3 cellular contexts compared by ENCODE assay signal in genomic region chr2:241812730-241813079, GRCh38.
TF ChIP-seq lines count a peak whose summit lies in the region.

No MANE protein-coding gene starts in this region.

TF ChIP-seq in SK-N-SH, 30 proteins besides CTCF, POLR2A, EP300 and RAD21:
- TF ChIP-seq REST (IDR thresholded peaks at IDR 0.05; ENCODE audit: low read depth, low read length) (no peak), SIN3A (IDR thresholded peaks at IDR 0.05; ENCODE audit: borderline replicate concordance, low read depth, low read length) (no peak), TEAD4 (IDR thresholded peaks at IDR 0.05; ENCODE audit: borderline replicate concordance, insufficient read depth) (no peak), SMC3 (IDR thresholded peaks at IDR 0.05; ENCODE audit: low read depth, low read length) (no peak), NFIC (IDR thresholded peaks at IDR 0.05; ENCODE audit: borderline replicate concordance) (no peak), NRF1 (IDR thresholded peaks at IDR 0.05; ENCODE audit: low read depth, low read length) (no peak), EZH2phosphoT487 (IDR thresholded peaks at IDR 0.05; ENCODE audit: borderline replicate concordance, low read depth) (no peak), RFX5 (IDR thresholded peaks at IDR 0.05; ENCODE audit: low read length) (no peak), IRF3 (IDR thresholded peaks at IDR 0.05; ENCODE audit: low read depth, low read length) (no peak), CHD2 (IDR thresholded peaks at IDR 0.05; ENCODE audit: low read length, partially characterized antibody) (no peak), GATA2 (CRISPR knock-in tag; IDR thresholded peaks at IDR 0.05) (no peak), MXI1 (IDR thresholded peaks at IDR 0.05; ENCODE audit: low read depth, low read length) (no peak), FOXM1 (IDR thresholded peaks at IDR 0.05; ENCODE audit: low read depth) (no peak), MAX (IDR thresholded peaks at IDR 0.05; ENCODE audit: low read depth) (no peak), JUND (IDR thresholded peaks at IDR 0.05) (no peak), RXRA (IDR thresholded peaks at IDR 0.05; ENCODE audit: borderline replicate concordance, low read depth) (no peak)

TF ChIP-seq in SK-N-SH treated with all-trans-retinoic acid at 6 μM for 48 hours, 23 proteins besides CTCF, POLR2A, EP300 and RAD21:
- TF ChIP-seq ZNF8 (CRISPR knock-in tag; IDR thresholded peaks at IDR 0.05) (no peak), POU6F1 (CRISPR knock-in tag; IDR thresholded peaks at IDR 0.05; ENCODE audit: borderline replicate concordance, low read depth) (no peak), BACH2 (CRISPR knock-in tag; IDR thresholded peaks at IDR 0.05; ENCODE audit: borderline replicate concordance) (no peak), ESRRG (CRISPR knock-in tag; IDR thresholded peaks at IDR 0.05) (no peak), ZNF565 (CRISPR knock-in tag; conservative IDR thresholded peaks at IDR 0.05; ENCODE audit: low read depth) (no peak), ZFP3 (CRISPR knock-in tag; IDR thresholded peaks at IDR 0.05) (no peak), SNAI2 (CRISPR knock-in tag; IDR thresholded peaks at IDR 0.05) (no peak)

TF ChIP-seq in H1, 55 proteins besides CTCF, POLR2A, EP300 and RAD21:
- TF ChIP-seq EGR1 (IDR thresholded peaks at IDR 0.05; ENCODE audit: borderline replicate concordance, low read depth, low read length) (no peak), KDM1A (IDR thresholded peaks at IDR 0.05; ENCODE audit: borderline replicate concordance, low read length) (no peak), MAX (IDR thresholded peaks at IDR 0.05) (no peak), ATF3 (IDR thresholded peaks at IDR 0.05; ENCODE audit: insufficient read depth, low read depth, low read length) (no peak), BCL11A (IDR thresholded peaks at IDR 0.05; ENCODE audit: low read depth in 2 of 2, low read length in 2 of 2) (no peak), BACH1 (IDR thresholded peaks at IDR 0.05; ENCODE audit: low read length) (no peak), SIRT6 (IDR thresholded peaks at IDR 0.05; ENCODE audit: low read length) (no peak), TCF12 (IDR thresholded peaks at IDR 0.05; ENCODE audit: low read depth, low read length) (no peak), FOSL1 (IDR thresholded peaks at IDR 0.05; ENCODE audit: insufficient read depth, low read depth, low read length) (no peak), SP1 (IDR thresholded peaks at IDR 0.05; ENCODE audit: low read depth, low read length) (no peak), E2F6 (IDR thresholded peaks at IDR 0.05) (no peak), BRCA1 (IDR thresholded peaks at IDR 0.05; ENCODE audit: low read depth, low read length) (no peak), POU5F1 (IDR thresholded peaks at IDR 0.05; ENCODE audit: low read depth, low read length) (no peak)
TF ChIP-seq in H1: peak in this region for 0.
